Comparison of ENCODE assay signal across 1 cellular context in genomic region chr1:172727956-172728603, GRCh38.
TF ChIP-seq lines count a peak whose summit lies in the region.

No MANE protein-coding gene starts in this region.

TF ChIP-seq in HepG2, 621 proteins besides CTCF, POLR2A, EP300 and RAD21 (continued from another document and continues in another):
- TF ChIP-seq ZNF646 (CRISPR knock-in tag; IDR thresholded peaks at IDR 0.05): no peak
- TF ChIP-seq ZNF678 (CRISPR knock-in tag; IDR thresholded peaks at IDR 0.05): no peak
- no peak for TF ChIP-seq ZNF607 (CRISPR knock-in tag; IDR thresholded peaks at IDR 0.05; ENCODE audit: borderline replicate concordance)
- no peak for TF ChIP-seq POGK (CRISPR knock-in tag; conservative IDR thresholded peaks at IDR 0.05)
- peak; percentile 18 for TF ChIP-seq TEAD3 (CRISPR knock-in tag; optimal IDR thresholded peaks at IDR 0.05; ENCODE audit: borderline replicate concordance)
- TF ChIP-seq KDM3A (CRISPR knock-in tag; IDR thresholded peaks at IDR 0.05; ENCODE audit: low read depth): no peak
- no peak for TF ChIP-seq PCBP1 (IDR thresholded peaks at IDR 0.05; ENCODE audit: borderline replicate concordance, low read depth, low read length)
- 0 out of 2 replicates have a peak, but pooled peaks have one; percentile 14 for TF ChIP-seq MIER2 (CRISPR knock-in tag; IDR thresholded peaks at IDR 0.05)
- TF ChIP-seq ZNF597 (CRISPR knock-in tag; IDR thresholded peaks at IDR 0.05): no peak
- no peak for TF ChIP-seq TBL1XR1 (IDR thresholded peaks at IDR 0.05; ENCODE audit: borderline replicate concordance, low read length, partially characterized antibody)
- TF ChIP-seq ZSCAN25 (CRISPR knock-in tag; IDR thresholded peaks at IDR 0.05): no peak
- no peak for TF ChIP-seq DZIP1 (CRISPR knock-in tag; IDR thresholded peaks at IDR 0.05)
- no peak for TF ChIP-seq ZNF740 (CRISPR knock-in tag; IDR thresholded peaks at IDR 0.05)
- TF ChIP-seq ZNF451 (CRISPR knock-in tag; IDR thresholded peaks at IDR 0.05): no peak
- no peak for TF ChIP-seq TP53 (CRISPR knock-in tag; conservative IDR thresholded peaks at IDR 0.05)
- no peak for TF ChIP-seq SNRNP70 (IDR thresholded peaks at IDR 0.05; ENCODE audit: low read depth, low read length)
- no peak for TF ChIP-seq NR1H2 (CRISPR knock-in tag; IDR thresholded peaks at IDR 0.05; ENCODE audit: borderline replicate concordance, low read depth)
- peak; percentile 50; the same call in 1 of the 2 replicates for TF ChIP-seq POGZ (CRISPR knock-in tag; IDR thresholded peaks at IDR 0.05)
- peak; percentile 91 for TF ChIP-seq ZMYM4 (CRISPR knock-in tag; IDR thresholded peaks at IDR 0.05)
- TF ChIP-seq STAG1 (CRISPR knock-in tag; IDR thresholded peaks at IDR 0.05): peak; percentile 77
- TF ChIP-seq PRDM15 (CRISPR knock-in tag; IDR thresholded peaks at IDR 0.05): no peak
- peak in 1 of 2 experiments; percentile 61; a peak in 2 of 4 replicates for TF ChIP-seq HMGXB4 (CRISPR knock-in tag; IDR thresholded peaks at IDR 0.05; ENCODE audit: borderline replicate concordance in 1 of 2, low read depth in 1 of 2)
- no peak for TF ChIP-seq ZNF501 (CRISPR knock-in tag; IDR thresholded peaks at IDR 0.05)
- no peak for TF ChIP-seq JARID2 (CRISPR knock-in tag; IDR thresholded peaks at IDR 0.05; ENCODE audit: insufficient replicate concordance)
- no peak for TF ChIP-seq ZBTB8A (CRISPR knock-in tag; IDR thresholded peaks at IDR 0.05; ENCODE audit: borderline replicate concordance, low read depth)
- no peak for TF ChIP-seq MXD3 (CRISPR knock-in tag; IDR thresholded peaks at IDR 0.05)
- no peak for TF ChIP-seq MIER3 (CRISPR knock-in tag; IDR thresholded peaks at IDR 0.05; ENCODE audit: borderline replicate concordance)
- TF ChIP-seq ZNF83 (CRISPR knock-in tag; IDR thresholded peaks at IDR 0.05; ENCODE audit: borderline replicate concordance): no peak
- 0 out of 2 replicates have a peak, but pooled peaks have one; percentile 13 for TF ChIP-seq ETV5 (CRISPR knock-in tag; IDR thresholded peaks at IDR 0.05; ENCODE audit: borderline replicate concordance)
- TF ChIP-seq ZNF530 (CRISPR knock-in tag; IDR thresholded peaks at IDR 0.05; ENCODE audit: low read depth): no peak
- TF ChIP-seq FOSL2 (CRISPR knock-in tag; IDR thresholded peaks at IDR 0.05): peak; percentile 12; the same call in 1 of the 2 replicates
- TF ChIP-seq HOXD1 (CRISPR knock-in tag; IDR thresholded peaks at IDR 0.05): no peak
- no peak for TF ChIP-seq ZNF18 (CRISPR knock-in tag; IDR thresholded peaks at IDR 0.05; ENCODE audit: insufficient replicate concordance)
- TF ChIP-seq ZNF24 (IDR thresholded peaks at IDR 0.05): no peak
- no peak for TF ChIP-seq CHD4 (IDR thresholded peaks at IDR 0.05; ENCODE audit: borderline replicate concordance, low read length)
- TF ChIP-seq CEBPB (IDR thresholded peaks at IDR 0.05; ENCODE audit: borderline replicate concordance, low read depth, low read length): no peak
- TF ChIP-seq ZNF225 (CRISPR knock-in tag; IDR thresholded peaks at IDR 0.05): no peak
- TF ChIP-seq ZNF350 (CRISPR knock-in tag; IDR thresholded peaks at IDR 0.05; ENCODE audit: borderline replicate concordance, low read depth): no peak
- TF ChIP-seq MAFK (conservative IDR thresholded peaks at IDR 0.05 in 1 of 2, IDR thresholded peaks at IDR 0.05 in 1 of 2; ENCODE audit: low read length in 2 of 2): peak; percentile 76 to 87
- TF ChIP-seq YY1 (IDR thresholded peaks at IDR 0.05; ENCODE audit: insufficient read depth, insufficient replicate concordance, low read depth, low read length): no peak
- TF ChIP-seq ZNF253 (CRISPR knock-in tag; IDR thresholded peaks at IDR 0.05; ENCODE audit: borderline replicate concordance): no peak
- TF ChIP-seq SMC3 (IDR thresholded peaks at IDR 0.05; ENCODE audit: low read length): peak; percentile 67; the same call in 1 of the 2 replicates
- no peak for TF ChIP-seq ZNF615 (CRISPR knock-in tag; IDR thresholded peaks at IDR 0.05; ENCODE audit: borderline replicate concordance)
- TF ChIP-seq ZBTB7A (CRISPR knock-in tag; IDR thresholded peaks at IDR 0.05): no peak
- TF ChIP-seq RFX5 (IDR thresholded peaks at IDR 0.05; ENCODE audit: low read depth, low read length): no peak
